Comparison of ENCODE assay signal across 8 cellular contexts in the genomic region with DNA sequence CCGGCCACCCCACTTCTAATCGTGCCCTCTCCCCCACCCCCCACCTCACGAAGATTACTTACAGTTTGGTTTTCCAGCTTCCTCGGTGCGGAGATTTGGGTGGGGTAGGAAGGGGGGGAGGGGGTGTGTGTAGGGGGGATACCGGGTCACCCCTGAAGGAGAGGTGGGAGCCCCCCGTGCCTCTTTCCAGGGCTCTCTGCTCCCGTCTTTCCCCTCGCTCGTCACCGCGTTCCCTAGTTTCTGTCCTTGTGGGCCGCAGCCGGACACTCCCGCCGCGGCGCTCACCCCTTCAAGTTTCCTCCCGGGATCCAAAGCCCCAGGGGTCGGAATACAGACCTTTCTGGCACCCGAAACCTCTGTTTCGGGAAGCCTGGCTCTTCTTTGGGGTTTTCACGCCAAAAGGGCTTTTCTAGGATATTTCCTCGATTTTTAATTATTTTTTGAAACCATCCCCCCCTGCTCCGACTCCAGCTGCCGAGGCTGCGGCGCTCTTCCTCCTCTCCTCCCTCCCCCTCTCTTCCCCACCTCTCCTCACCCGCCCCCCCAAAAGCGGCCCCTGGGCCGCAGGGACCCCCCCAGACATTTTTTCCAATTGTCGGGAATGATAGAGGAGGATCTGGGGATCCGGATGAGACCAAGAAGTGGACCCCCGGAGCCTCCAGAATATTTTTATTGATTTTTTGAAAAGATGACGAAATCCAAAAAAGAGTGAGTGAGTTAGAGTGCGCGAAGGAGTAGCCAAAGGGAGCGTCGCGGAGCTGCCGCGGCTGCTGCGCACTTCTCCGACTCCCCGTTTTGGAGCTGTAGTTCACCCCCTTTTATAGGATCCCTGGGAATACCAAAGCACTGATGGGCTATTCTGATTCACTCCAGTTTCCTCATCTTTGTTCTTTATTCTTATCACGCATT. TPM values are rescaled to one million over a fixed set of nuclear protein-coding genes. Genes with fewer than 3 reads are reported as not detected.
DNase-seq lines count a peak whose midpoint lies in the region; ATAC-seq, FAIRE-seq and TF ChIP-seq lines count a peak whose summit lies in the region.

No MANE protein-coding gene starts in this region.

- ATAC-seq in activated B cell treated with CpG ODN at 0.5 μM for 24 hours (ENCODE audit: low read depth) (no peak), gastroesophageal sphincter (no peak), GM19035 (IDR thresholded peaks at IDR 0.05; ENCODE audit: unreplicated experiment) (no peak), HG03571 (IDR thresholded peaks at IDR 0.05; ENCODE audit: unreplicated experiment) (no peak)

- CTCF ChIA-PET in activated B cell treated with CpG ODN at 0.5 μM for 24 hours (lab: Charles Lee): interaction anchor here (0.7 to 5.8 kb wide), 17 partner anchors 13 to 975 kb away, joined by 3 to 206 read pairs (median 7); no protein-coding TSS in a partner anchor

- no peak for FAIRE-seq in GM12892 (lab: Jason Lieb, UNC)

- H3K9me3 Mint-ChIP-seq in activated B cell treated with CpG ODN at 0.5 μM for 24 hours: no peaks in the 10 kb centered on the region

- H3K36me3 Mint-ChIP-seq in activated B cell treated with CpG ODN at 0.5 μM for 24 hours (ENCODE audit: low read depth): peaks cover 51% of the 10 kb centered on the region

- 0 out of 2 replicates have a peak, but pooled peaks have one; percentile 8 for TF ChIP-seq POLR2A in GM12892 (IDR thresholded peaks at IDR 0.05; ENCODE audit: low read depth, low read length)
- peak in 1 of 2 donors; percentile 5 for TF ChIP-seq POLR2A in gastroesophageal sphincter (IDR thresholded peaks at IDR 0.05)
- TF ChIP-seq POLR2A in sigmoid colon (IDR thresholded peaks at IDR 0.05): peak in 1 of 2 donors; percentile 21

- TF ChIP-seq EP300 in gastroesophageal sphincter (IDR thresholded peaks at IDR 0.05): no peak
- TF ChIP-seq EP300 in sigmoid colon (IDR thresholded peaks at IDR 0.05): no peak

- peak overlapping the region; percentile 91 for H3K4me3 Mint-ChIP-seq in activated B cell treated with CpG ODN at 0.5 μM for 24 hours

- POLR2A ChIA-PET in activated B cell treated with CpG ODN at 0.5 μM for 24 hours (lab: Charles Lee): interaction anchor here (0.6 to 10.3 kb wide), 19 partner anchors 58 to 402 kb away, joined by 3 to 291 read pairs (median 6); partner anchors contain the start of genes AKAP3, NDUFA9 and PARP11

- H3K4me3 ChIP-seq in gastroesophageal sphincter (peak overlapping the region; percentile 92 to 99), sigmoid colon (peak overlapping the region; percentile 67 to 94 (median 86))

- H3K9me3 ChIP-seq in gastroesophageal sphincter (no peaks in the 10 kb centered on the region), sigmoid colon (no peaks in the 10 kb centered on the region)

- peak overlapping the region; percentile 83 for H3K27ac Mint-ChIP-seq in activated B cell treated with CpG ODN at 0.5 μM for 24 hours

- H3K36me3 ChIP-seq in gastroesophageal sphincter: peaks cover 0 to 25% of the 10 kb centered on the region in 2 donors
- peaks cover 0 to 38% (median 2%) of the 10 kb centered on the region in 4 donors for H3K36me3 ChIP-seq in sigmoid colon

- WGBS in gastroesophageal sphincter (ENCODE audit: low coverage in 1 of 2), 2 donors: 0 to 3% methylated on average over 8 to 31 of the region's 46 CpGs
- 1 to 2% methylated on average over 46 of the region's 46 CpGs for WGBS in sigmoid colon, 2 donors

- H3K27me3 ChIP-seq in gastroesophageal sphincter: peaks cover 5% of the 10 kb centered on the region
- H3K27me3 ChIP-seq in sigmoid colon: no peaks in the 10 kb centered on the region

- DNase-seq in GM12892 (ENCODE audit: insufficient read length): no peak
- DNase-seq in activated B cell treated with CpG ODN at 0.5 μM for 24 hours: no peak
- DNase-seq in sigmoid colon: no peak
- no peak for DNase-seq in NK-92 (lab: John Stamatoyannopoulos, UW; ENCODE audit: unreplicated experiment)
- DNase-seq in cerebellum (ENCODE audit: low spot score): no peak

- TF ChIP-seq CTCF in activated B cell treated with CpG ODN at 0.5 μM for 24 hours (IDR thresholded peaks at IDR 0.05) (no peak), gastroesophageal sphincter (IDR thresholded peaks at IDR 0.05) (no peak), sigmoid colon (IDR thresholded peaks at IDR 0.05) (no peak)

- H3K4me1 ChIP-seq in gastroesophageal sphincter (peaks cover 2 to 74% (median 40%) of the 10 kb centered on the region in 3 donors), sigmoid colon (peaks cover 0 to 68% (median 66%) of the 10 kb centered on the region in 4 donors)

- intact Hi-C loops in activated B cell treated with CpG ODN at 0.5 μM for 24 hours (cut with micrococcal nuclease): loop anchor here (5.0 to 10.0 kb wide), 2 partner anchors 618 to 1480 kb away; partner anchors contain the start of gene FKBP4
- intact Hi-C loops in sigmoid colon (cut with DNase I): loop anchor here (10.0 kb wide), 1 partner anchor 1200 kb away; the partner anchor contains the start of gene TSPAN9

- H3K4me1 Mint-ChIP-seq in activated B cell treated with CpG ODN at 0.5 μM for 24 hours: peaks cover 39% of the 10 kb centered on the region

- no peaks in the 10 kb centered on the region for H3K27me3 Mint-ChIP-seq in activated B cell treated with CpG ODN at 0.5 μM for 24 hours

- peak overlapping the region; percentile 88 to 98 (median 96) for H3K27ac ChIP-seq in gastroesophageal sphincter
- peak overlapping the region; percentile 93 to 99 (median 95) for H3K27ac ChIP-seq in sigmoid colon

RNA-seq across cellular contexts. Expression of gene CCND2, which starts 1.7 kb away (rescaled TPM):
- 130 TPM for polyA plus RNA-seq in GM12892 (2012; ENCODE audit: missing spikeins)
- total RNA-seq in activated B cell treated with CpG ODN at 0.5 μM for 24 hours: 230 and 237 TPM in 2 replicates
- total RNA-seq in gastroesophageal sphincter: 100 to 1,000 TPM; 106 to 149 (median 136) TPM
- 100 to 1,000 TPM in 3 of 4 donors, 10 to 100 TPM in 1; 98.7 to 178 (median 149) TPM for total RNA-seq in sigmoid colon
- polyA plus RNA-seq in sigmoid colon: 10 to 100 TPM in 1 of 3 donors, 1 to 10 TPM in 2; 7.8 to 35.0 (median 8.6) TPM
- total RNA-seq in cerebellum: 149 TPM

RNA-seq across cellular contexts. Expression of gene TIGAR, which starts 45.8 kb away (rescaled TPM):
- polyA plus RNA-seq in GM12892 (2012; ENCODE audit: missing spikeins): 20.3 TPM
- total RNA-seq in activated B cell treated with CpG ODN at 0.5 μM for 24 hours: 10.0 and 10.2 TPM in 2 replicates
- 10 to 100 TPM in 2 of 4 donors, 1 to 10 TPM in 2; 4.6 to 10.5 (median 8.5) TPM for total RNA-seq in gastroesophageal sphincter
- 1 to 10 TPM; 4.4 to 6.0 (median 5.2) TPM for total RNA-seq in sigmoid colon
- 10 to 100 TPM in 1 of 3 donors, 1 to 10 TPM in 2; 7.1 to 14.6 (median 7.8) TPM for polyA plus RNA-seq in sigmoid colon
- 4.5 TPM for total RNA-seq in cerebellum
